1 cellular context compared by ENCODE assay signal in genomic region chr2:235157746-235158482, GRCh38.
TF ChIP-seq lines count a peak whose summit lies in the region.

No MANE protein-coding gene starts in this region.

TF ChIP-seq in GM23338, 12 proteins besides CTCF, POLR2A, EP300 and RAD21:
- TF ChIP-seq ZNF462 (CRISPR knock-in tag; IDR thresholded peaks at IDR 0.05): 0 out of 2 replicates have a peak, but pooled peaks have one; percentile 23
- TF ChIP-seq EZH2 (IDR thresholded peaks at IDR 0.05; ENCODE audit: low read depth, unreplicated experiment): no peak
- TF ChIP-seq ETS1 (IDR thresholded peaks at IDR 0.05): no peak
